8 cellular contexts compared by ENCODE assay signal in genomic region chr6:93416575-93417420, GRCh38. TPM values are rescaled to one million over a fixed set of nuclear protein-coding genes. Genes with fewer than 3 reads are reported as not detected.
A peak's percentile ranks its signal among the peaks of the same experiment; 100 is the strongest.
DNase-seq lines count a peak whose midpoint lies in the region; ATAC-seq and TF ChIP-seq lines count a peak whose summit lies in the region.

No MANE protein-coding gene starts in this region.

- intact Hi-C loops in mammary epithelial cell (cut with micrococcal nuclease): no loop called here

- H3K4me3 ChIP-seq in mammary epithelial cell (replicated peaks in 1 of 3; ENCODE audit: insufficient read depth in 1 of 3, low read depth in 2 of 3, low read length in 3 of 3) (no peak overlapping the region), suprapubic skin (peak overlapping the region; percentile 59)

- CTCF ChIA-PET in mammary epithelial cell (lab: Charles Lee; ENCODE audit: low non-redundant PET): no interaction called here

- H3K4me1 ChIP-seq in mammary epithelial cell (ENCODE audit: insufficient read depth, low read length) (peaks cover 13% of the 10 kb centered on the region), suprapubic skin (peaks cover 40% of the 10 kb centered on the region)

- DNase-seq in GM13977 (ENCODE audit: low spot score) (peak; percentile 17), NCI-H2171 (lab: John Stamatoyannopoulos, UW) (peak; percentile 82), mammary epithelial cell (peak; percentile 11), left kidney (ENCODE audit: low read depth, low spot score) (peak; percentile 83), suprapubic skin (ENCODE audit: low spot score in 2 of 2) (peak in 1 of 2 donors; percentile 49), GOT3 (lab: John Stamatoyannopoulos, UW) (no peak)
- DNase-seq in stimulated activated CD4-positive, alpha-beta T cell treated with anti-CD3 and anti-CD28 coated beads, Interleukin-12 subunit alpha, Interleukin-12 subunit beta, amount 100 ng/mL, for 4 hours: no peak

- ATAC-seq in HG03520 (IDR thresholded peaks at IDR 0.05; ENCODE audit: unreplicated experiment): no peak

- H3K27me3 ChIP-seq in mammary epithelial cell (ENCODE audit: insufficient read depth, low read length): peaks cover 30% of the 10 kb centered on the region
- peaks cover 67% of the 10 kb centered on the region for H3K27me3 ChIP-seq in suprapubic skin

- no peak for TF ChIP-seq POLR2A in suprapubic skin (IDR thresholded peaks at IDR 0.05)

- H3K4me2 ChIP-seq in mammary epithelial cell (ENCODE audit: insufficient read depth, low read depth, low read length): peak overlapping the region; percentile 63

- no peak for TF ChIP-seq EP300 in suprapubic skin (IDR thresholded peaks at IDR 0.05)

- no peak overlapping the region for H3K9ac ChIP-seq in mammary epithelial cell (ENCODE audit: insufficient read depth, low read length)

- no peaks in the 10 kb centered on the region for H3K79me2 ChIP-seq in mammary epithelial cell (ENCODE audit: insufficient read depth, low read length)

- H2AFZ ChIP-seq in mammary epithelial cell (ENCODE audit: low read depth, low read length): peak overlapping the region; percentile 48

- H4K20me1 ChIP-seq in mammary epithelial cell (ENCODE audit: insufficient read depth, low read length): no peaks in the 10 kb centered on the region

- H3K9me3 ChIP-seq in mammary epithelial cell (replicated peaks; ENCODE audit: insufficient read depth, low read length) (no peaks in the 10 kb centered on the region), suprapubic skin (no peaks in the 10 kb centered on the region)

- TF ChIP-seq CTCF in GM13977 (IDR thresholded peaks at IDR 0.05; ENCODE audit: extremely low read depth, insufficient read depth, missing control alignments) (no peak), mammary epithelial cell (conservative IDR thresholded peaks at IDR 0.05 in 1 of 2, IDR thresholded peaks at IDR 0.05 in 1 of 2; ENCODE audit: extremely low read depth in 1 of 2, insufficient read depth in 1 of 2, low read depth in 1 of 2, low read length in 2 of 2) (no peak), suprapubic skin (IDR thresholded peaks at IDR 0.05) (no peak)

- in situ Hi-C loops in GM13977 (cut with MboI; ENCODE audit: low pct_unique_long_range_greater_than_20kb, low sequenced_read_pairs, unreplicated experiment): no loop called here
- in situ Hi-C loops in mammary epithelial cell (cut with MboI; ENCODE audit: low sequenced_read_pairs in 2 of 2): no loop called here

- no TSS peak for BruUV-seq in mammary epithelial cell (replicated peaks; lab: Mats Ljungman, UMichigan)

- 5% methylated on average over 17 of the region's 76 CpGs for WGBS in mammary epithelial cell (ENCODE audit: low coverage, missing lambda C conversion rate)
- 3% methylated on average over 42 of the region's 76 CpGs for WGBS in suprapubic skin

- H3K36me3 ChIP-seq in mammary epithelial cell (ENCODE audit: insufficient read depth, low read length) (no peaks in the 10 kb centered on the region), suprapubic skin (no peaks in the 10 kb centered on the region)

- H3K27ac ChIP-seq in mammary epithelial cell (ENCODE audit: insufficient read depth, low read depth, low read length): no peak overlapping the region
- no peak overlapping the region for H3K27ac ChIP-seq in suprapubic skin

- dilution Hi-C loops in mammary epithelial cell (cut with HindIII; ENCODE audit: low sequenced_read_pairs): no loop called here

RNA-seq across cellular contexts. Expression of gene EPHA7, which starts 2.6 kb away (rescaled TPM):
- total RNA-seq in mammary epithelial cell (not detected), suprapubic skin (1 to 10 TPM in 1 of 4 donors, under 1 TPM in 3; 0.60 to 1.3 (median 0.72) TPM)
- polyA plus RNA-seq in mammary epithelial cell: not detected
- not detected for polyA minus RNA-seq in mammary epithelial cell

Comparison
In these comparisons a context has a peak if more than half of its experiments do, and no peak if none do; other contexts are left out.
1. DNase-seq: peak in GM13977 (single experiment), NCI-H2171 (single experiment), mammary epithelial cell (single experiment) and left kidney (single experiment); none in GOT3 (single experiment) and stimulated activated CD4-positive, alpha-beta T cell treated with anti-CD3 and anti-CD28 coated beads, Interleukin-12 subunit alpha, Interleukin-12 subunit beta, amount 100 ng/mL, for 4 hours (single experiment).